8 cellular contexts compared by ENCODE assay signal in genomic region chr4:152735302-152735917, GRCh38. TPM values are rescaled to one million over a fixed set of nuclear protein-coding genes. Genes with fewer than 3 reads are reported as not detected.
DNase-seq lines count a peak whose midpoint lies in the region; ATAC-seq, FAIRE-seq and TF ChIP-seq lines count a peak whose summit lies in the region.

No MANE protein-coding gene starts in this region.

- no peaks in the 10 kb centered on the region for H3K4me1 ChIP-seq in astrocyte (ENCODE audit: insufficient read depth, low read length)

- peak; percentile 68 for TF ChIP-seq CTCF in astrocyte (IDR thresholded peaks at IDR 0.05; ENCODE audit: insufficient read depth, low read depth, low read length)

- ATAC-seq in left colon (peak; percentile 76), HG03432 (IDR thresholded peaks at IDR 0.05; ENCODE audit: unreplicated experiment) (no peak), GM21825 (IDR thresholded peaks at IDR 0.05; ENCODE audit: unreplicated experiment) (no peak), HG02763 (IDR thresholded peaks at IDR 0.05; ENCODE audit: unreplicated experiment) (no peak)

- H3K9me3 Mint-ChIP-seq in astrocyte (ENCODE audit: unreplicated experiment), result no peaks in the 10 kb centered on the region

- H3K4me3 Mint-ChIP-seq in astrocyte (ENCODE audit: unreplicated experiment), result no peak overlapping the region

- no peak overlapping the region for H3K4me3 ChIP-seq in astrocyte (ENCODE audit: insufficient read depth, low read depth, low read length)

- FAIRE-seq in astrocyte (lab: Jason Lieb, UNC), result peak; percentile 5

- H3K36me3 ChIP-seq in astrocyte (ENCODE audit: insufficient read depth, low read length), result no peaks in the 10 kb centered on the region

- H3K4me2 ChIP-seq in astrocyte (ENCODE audit: low read length), result no peak overlapping the region

- no peaks in the 10 kb centered on the region for H3K79me2 ChIP-seq in astrocyte (ENCODE audit: insufficient read depth, low read length)

- H2AFZ ChIP-seq in astrocyte (ENCODE audit: low read depth, low read length), result no peak overlapping the region

- peaks cover 5% of the 10 kb centered on the region for H3K27me3 ChIP-seq in astrocyte (ENCODE audit: insufficient read depth, low read length)

- H3K27me3 Mint-ChIP-seq in astrocyte (ENCODE audit: low read depth, unreplicated experiment), result peaks cover 2% of the 10 kb centered on the region

- H3K27ac ChIP-seq in astrocyte (ENCODE audit: low read depth, low read length), result no peak overlapping the region

- intact Hi-C loops in left colon (cut with DNase I, micrococcal nuclease), result no loop called here

- H3K27ac Mint-ChIP-seq in astrocyte (ENCODE audit: unreplicated experiment), result no peak overlapping the region

- no peaks in the 10 kb centered on the region for H3K36me3 Mint-ChIP-seq in astrocyte (ENCODE audit: low read depth, unreplicated experiment)

- no peaks in the 10 kb centered on the region for H3K9me3 ChIP-seq in astrocyte (ENCODE audit: insufficient read depth, low read depth, low read length)

- no peaks in the 10 kb centered on the region for H3K4me1 Mint-ChIP-seq in astrocyte (ENCODE audit: low read depth, unreplicated experiment)

- DNase-seq in NOMO-1 treated with DMSO at 0.1 percent for 48 hours (lab: John Stamatoyannopoulos, UW; ENCODE audit: unreplicated experiment), result peak; percentile 37
- no peak for DNase-seq in NOMO-1 treated with dmso at 0.1 percent for 144 hours (lab: John Stamatoyannopoulos, UW; ENCODE audit: unreplicated experiment)
- DNase-seq in MV-4-11 (lab: John Stamatoyannopoulos, UW), result peak; percentile 38
- peak; percentile 14 for DNase-seq in astrocyte (ENCODE audit: low read depth)
- no peak for DNase-seq in left colon

- no peak overlapping the region for H3K9ac ChIP-seq in astrocyte (ENCODE audit: low read length)

- H4K20me1 ChIP-seq in astrocyte (ENCODE audit: insufficient read depth, low read length), result no peaks in the 10 kb centered on the region

RNA-seq across cellular contexts. Expression of gene TIGD4, which starts 44.1 kb away (rescaled TPM):
- total RNA-seq in astrocyte, result 0.23 and 0.31 TPM in 2 replicates
- total RNA-seq in left colon, result under 1 TPM; 0.17 to 0.21 TPM

RNA-seq across cellular contexts. Expression of gene ARFIP1, which starts 44.3 kb away (rescaled TPM):
- 30.6 and 30.7 TPM in 2 replicates for total RNA-seq in astrocyte
- 10 to 100 TPM; 55.6 to 60.9 TPM for total RNA-seq in left colon

RNA-seq across cellular contexts. Expression of gene TMEM154, which starts 55.6 kb away (rescaled TPM):
- total RNA-seq in astrocyte, result 11.5 and 13.2 TPM in 2 replicates
- 1 to 10 TPM; 1.4 to 5.4 TPM for total RNA-seq in left colon

Comparison
In these comparisons a context has a peak if more than half of its experiments do, and no peak if none do; other contexts are left out.
1. DNase-seq: peak in NOMO-1 treated with DMSO at 0.1 percent for 48 hours (single experiment), MV-4-11 (single experiment) and astrocyte (single experiment); none in NOMO-1 treated with dmso at 0.1 percent for 144 hours (single experiment) and left colon (0 of 2).